ENCODE assay signal across 29 cellular contexts in the genomic region with DNA sequence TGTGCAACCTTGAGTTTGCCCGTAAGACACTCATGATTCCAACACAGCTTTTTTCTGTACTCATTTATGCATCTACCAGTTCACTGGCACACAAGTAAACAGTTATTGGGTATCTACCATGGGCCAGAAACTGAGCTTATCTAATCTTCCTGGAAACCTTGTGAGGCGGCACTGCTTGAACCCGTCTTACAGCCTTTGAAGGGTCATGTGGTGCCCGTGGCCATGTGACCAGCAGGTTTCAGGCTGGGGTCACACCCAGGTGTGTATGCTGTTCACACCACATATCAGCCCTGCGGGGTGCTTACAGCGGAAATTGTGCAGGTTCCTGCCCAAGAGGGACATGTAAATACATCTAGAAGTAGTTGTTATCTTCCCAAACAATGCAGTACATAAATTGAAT. TPM values are rescaled to one million over a fixed set of nuclear protein-coding genes. Genes with fewer than 3 reads are reported as not detected.
DNase-seq lines count a peak whose midpoint lies in the region; ATAC-seq and TF ChIP-seq lines count a peak whose summit lies in the region.
"Had no signal": no experiment of that assay in that cellular context is flagged by ENCODE, and none has a peak within 500 bp of the region (broad histone marks: within the 10 kb centered on the region; RNA-seq: fewer than 3 reads in every experiment).

No MANE protein-coding gene starts in this region.

- H3K27me3 ChIP-seq in DND-41 (ENCODE audit: insufficient read depth, low read length, poor library complexity), result no peaks in the 10 kb centered on the region
- peaks cover 60% of the 10 kb centered on the region for H3K27me3 ChIP-seq in OCI-LY3 (ENCODE audit: low read depth, low read length)
- peaks cover 3% of the 10 kb centered on the region for H3K27me3 ChIP-seq in foreskin keratinocyte

- H3K4me3 ChIP-seq in DND-41 (ENCODE audit: low read depth in 1 of 2, low read length in 2 of 2) (no peak overlapping the region), OCI-LY3 (ENCODE audit: low read length) (no peak overlapping the region)
- H3K4me3 ChIP-seq: left ventricle myocardium inferior, suprapubic skin had no signal

- no peaks in the 10 kb centered on the region for H3K79me2 ChIP-seq in DND-41 (ENCODE audit: insufficient read depth, low read length)
- H3K79me2 ChIP-seq in OCI-LY3 (ENCODE audit: low read length), result no peaks in the 10 kb centered on the region

- DNase-seq in DND-41, result peak; percentile 27
- DNase-seq in foreskin keratinocyte, result no peak
- DNase-seq in AML-193 (lab: John Stamatoyannopoulos, UW), result no peak
- DNase-seq: activated CD4-positive, alpha-beta T cell treated with anti-CD3 and anti-CD28 coated beads, Interleukin-2, amount 10 ng/mL, durations not matched to agents 24 days and 14 days; activated CD8-positive, alpha-beta memory T cell treated with anti-CD3 and anti-CD28 coated beads, Interleukin-2, amount 10 ng/mL, durations not matched to agents 7 days and 5 days; activated naive CD4-positive, alpha-beta T cell treated with Interleukin-2 at 50 U/mL for 16 hours; activated T-cell treated with anti-CD3 and anti-CD28 coated beads, Interleukin-2, amount 50 U/mL, for 72 hours; left ventricle myocardium inferior; MV-4-11; naive B cell; NCI-H1694 treated with DMSO at 0.1 percent for 48 hours; NCI-H69; stimulated activated CD4-positive, alpha-beta T cell treated with anti-CD3 and anti-CD28 coated beads, Interleukin-4, amount 100 ng/mL, for 24 hours had no signal

- H4K20me1 ChIP-seq in DND-41 (ENCODE audit: insufficient read depth, low read length), result no peaks in the 10 kb centered on the region
- H4K20me1 ChIP-seq in OCI-LY3 (ENCODE audit: insufficient read depth, low read length), result no peaks in the 10 kb centered on the region

- H3K27ac ChIP-seq in DND-41 (ENCODE audit: low read length) (no peak overlapping the region), OCI-LY3 (ENCODE audit: low read length) (no peak overlapping the region), foreskin keratinocyte (no peak overlapping the region)
- H3K27ac ChIP-seq: left ventricle myocardium inferior, neutrophil, suprapubic skin had no signal

- H3K4me2 ChIP-seq in DND-41 (ENCODE audit: insufficient read depth, low read length) (no peak overlapping the region), OCI-LY3 (ENCODE audit: low read length) (no peak overlapping the region)

- H3K36me3 ChIP-seq in DND-41 (ENCODE audit: insufficient read depth, low read length), result no peaks in the 10 kb centered on the region
- no peaks in the 10 kb centered on the region for H3K36me3 ChIP-seq in OCI-LY3 (replicated peaks; ENCODE audit: low read depth, low read length)
- H3K36me3 ChIP-seq: neutrophil, suprapubic skin had no signal

- H3K9me3 ChIP-seq in DND-41 (ENCODE audit: insufficient read depth, low read length, severe bottlenecking) (no peaks in the 10 kb centered on the region), OCI-LY3 (ENCODE audit: insufficient read depth, low read length) (no peaks in the 10 kb centered on the region)
- H3K9me3 ChIP-seq: left ventricle myocardium inferior, neutrophil, suprapubic skin had no signal

- no peak overlapping the region for H2AFZ ChIP-seq in DND-41 (ENCODE audit: low read depth, low read length)
- no peak overlapping the region for H2AFZ ChIP-seq in OCI-LY3 (ENCODE audit: low read depth, low read length)

- TF ChIP-seq CTCF in DND-41 (IDR thresholded peaks at IDR 0.05; ENCODE audit: borderline replicate concordance, extremely low read depth, low read length, poor library complexity, severe bottlenecking), result peak; percentile 54
- peak; percentile 23 for TF ChIP-seq CTCF in GM12873 (IDR thresholded peaks at IDR 0.05; ENCODE audit: insufficient read depth, low read depth, low read length, missing control alignments)
- TF ChIP-seq CTCF in OCI-LY3 (IDR thresholded peaks at IDR 0.05; ENCODE audit: low read depth, low read length), result peak; percentile 28
- peak; percentile 33 for TF ChIP-seq CTCF in foreskin keratinocyte (conservative IDR thresholded peaks at IDR 0.05)

- ATAC-seq in DND-41 (ENCODE audit: insufficient read depth, low read depth) (peak; percentile 48; the same call in 1 of the 3 replicates), foreskin keratinocyte (no peak), GM21360 (IDR thresholded peaks at IDR 0.05; ENCODE audit: unreplicated experiment) (no peak), GM21390 (IDR thresholded peaks at IDR 0.05; ENCODE audit: unreplicated experiment) (no peak)
- ATAC-seq: activated CD8-positive, alpha-beta memory T cell treated with anti-CD3 and anti-CD28 coated beads, Interleukin-2, amount 10 ng/mL, durations not matched to agents 7 days and 5 days; activated T-cell treated with anti-CD3 and anti-CD28 coated beads, Interleukin-2, amount 50 U/mL, for 72 hours; sciatic nerve; SK-N-SH treated with all-trans-retinoic acid at 6 μM for 48 hours; stimulated activated memory B cell treated with anti-CD40 and anti-IgM and Interleukin-4, amounts not matched to agents 10 μg/mL and 1 μg/mL and 100 μg/mL, for 72 hours had no signal

- H3K4me1 ChIP-seq in DND-41 (ENCODE audit: insufficient read depth, low read length) (no peaks in the 10 kb centered on the region), OCI-LY3 (ENCODE audit: low read length) (no peaks in the 10 kb centered on the region), foreskin keratinocyte (peaks cover 14% of the 10 kb centered on the region)

- H3K9ac ChIP-seq in DND-41 (ENCODE audit: low read depth, low read length), result no peak overlapping the region
- H3K9ac ChIP-seq in OCI-LY3 (ENCODE audit: low read length), result no peak overlapping the region

RNA-seq across cellular contexts. Expression of a gene that starts 6.1 kb away (rescaled TPM):
- 2.0 and 2.6 TPM in 2 replicates for total RNA-seq in foreskin keratinocyte
- polyA plus RNA-seq in foreskin keratinocyte, result 1.1 and 1.8 TPM in 2 replicates
- total RNA-seq: activated CD4-positive, alpha-beta T cell treated with anti-CD3 and anti-CD28 coated beads, Interleukin-2, amount 10 ng/mL, durations not matched to agents 24 days and 14 days; activated CD8-positive, alpha-beta memory T cell treated with anti-CD3 and anti-CD28 coated beads, Interleukin-2, amount 10 ng/mL, durations not matched to agents 7 days and 5 days; activated T-cell treated with anti-CD3 and anti-CD28 coated beads, Interleukin-2, amount 50 U/mL, for 72 hours; T-helper 2 cell treated with Interferon-gamma antibody and Interleukin-4, amounts not matched to agents 100 ng/mL and 5 ng/mL, for 36 hours had no signal

RNA-seq across cellular contexts. Expression of a gene that starts 8.3 kb away (rescaled TPM):
- total RNA-seq in foreskin keratinocyte, result not detected in 2 replicates
- not detected in 2 replicates for polyA plus RNA-seq in foreskin keratinocyte
- total RNA-seq: activated CD4-positive, alpha-beta T cell treated with anti-CD3 and anti-CD28 coated beads, Interleukin-2, amount 10 ng/mL, durations not matched to agents 24 days and 14 days; activated CD8-positive, alpha-beta memory T cell treated with anti-CD3 and anti-CD28 coated beads, Interleukin-2, amount 10 ng/mL, durations not matched to agents 7 days and 5 days; activated T-cell treated with anti-CD3 and anti-CD28 coated beads, Interleukin-2, amount 50 U/mL, for 72 hours; dermis microvascular lymphatic vessel endothelial cell; glomerular endothelial cell; left ventricle myocardium inferior; mesenteric fat pad; progenitor cell of endocrine pancreas; sciatic nerve; suprapubic skin; T-helper 2 cell treated with Interferon-gamma antibody and Interleukin-4, amounts not matched to agents 100 ng/mL and 5 ng/mL, for 36 hours; urinary bladder had no signal
- polyA plus RNA-seq: CD14-positive monocyte had no signal

RNA-seq across cellular contexts. Expression of a gene that starts 42.7 kb away (rescaled TPM):
- total RNA-seq in foreskin keratinocyte, result not detected in 2 replicates
- polyA plus RNA-seq in foreskin keratinocyte, result not detected in 2 replicates
- total RNA-seq: progenitor cell of endocrine pancreas had no signal
